18 cellular contexts compared by ENCODE assay signal in the genomic region with DNA sequence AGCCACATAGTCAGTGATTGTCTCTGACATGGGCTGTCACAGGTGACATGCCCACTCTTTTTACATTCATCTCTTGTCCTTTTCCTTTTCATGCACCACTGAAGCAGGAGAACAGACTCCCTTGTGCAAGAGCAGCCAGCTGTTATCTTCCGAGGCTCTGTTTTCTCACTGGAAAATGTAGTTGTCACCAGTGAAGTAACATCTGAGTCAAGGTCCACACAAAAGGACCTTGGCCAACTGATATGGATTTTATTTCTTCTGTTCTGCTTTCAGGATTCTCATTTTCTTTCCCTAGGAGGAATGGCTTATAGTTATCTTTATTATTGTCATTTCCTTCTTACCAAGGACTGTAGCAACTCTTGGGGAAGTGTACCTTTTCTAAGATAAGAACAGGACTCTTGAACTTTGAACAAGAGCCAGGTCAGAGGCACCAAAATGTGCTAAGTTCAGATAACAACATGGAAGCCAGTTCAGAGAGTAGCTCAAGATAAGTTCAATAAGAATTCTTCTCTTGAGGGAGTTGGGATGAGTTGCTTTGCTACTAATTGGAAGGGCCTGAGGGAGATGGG. TPM values are rescaled to one million over a fixed set of nuclear protein-coding genes. Genes with fewer than 3 reads are reported as not detected.
DNase-seq lines count a peak whose midpoint lies in the region; ATAC-seq, FAIRE-seq and TF ChIP-seq lines count a peak whose summit lies in the region.
"Had no signal": no experiment of that assay in that cellular context is flagged by ENCODE, and none has a peak within 500 bp of the region (broad histone marks: within the 10 kb centered on the region; RNA-seq: fewer than 3 reads in every experiment).

No MANE protein-coding gene starts in this region.

- no peaks in the 10 kb centered on the region for H4K20me1 ChIP-seq in GM12878 (ENCODE audit: control insufficient read depth, insufficient read depth)

- no peaks in the 10 kb centered on the region for H3K27me3 ChIP-seq in GM12878 (replicated peaks in 1 of 2; ENCODE audit: control insufficient read depth in 2 of 2, insufficient read depth in 2 of 2, low read length in 1 of 2)
- H3K27me3 ChIP-seq in mucosa of rectum (ENCODE audit: control insufficient read depth in 2 of 2, insufficient read depth in 2 of 2, low read length in 2 of 2) = no peaks in the 10 kb centered on the region
- H3K27me3 ChIP-seq: neural progenitor cell, stomach had no signal

- H3K9me3 ChIP-seq in GM12878 (replicated peaks; ENCODE audit: control insufficient read depth, insufficient read depth, low read length) (no peaks in the 10 kb centered on the region), mucosa of rectum (ENCODE audit: control insufficient read depth in 2 of 2, low read length in 2 of 2) (no peaks in the 10 kb centered on the region)
- H3K9me3 ChIP-seq: stomach had no signal

- H3K9ac ChIP-seq in GM12878 (ENCODE audit: control insufficient read depth, insufficient read depth, low read length) (no peak overlapping the region), mucosa of rectum (ENCODE audit: low read depth in 1 of 2, low read length in 2 of 2) (no peak overlapping the region)
- H3K9ac ChIP-seq: neural progenitor cell had no signal

- no peak for TF ChIP-seq POLR2A in GM12878 (IDR thresholded peaks at IDR 0.05; ENCODE audit: low read depth, low read length)

- H2AFZ ChIP-seq in GM12878 (ENCODE audit: control insufficient read depth, low read depth, low read length) = no peak overlapping the region
- H2AFZ ChIP-seq: neural progenitor cell had no signal

- H3K27ac ChIP-seq in GM12878 (ENCODE audit: control insufficient read depth, insufficient read depth) (no peak overlapping the region), mucosa of rectum (ENCODE audit: low read depth in 2 of 2, low read length in 2 of 2) (peak overlapping the region; percentile 38 to 59)
- H3K27ac ChIP-seq: coronary artery, neural progenitor cell, SK-N-MC had no signal

- WGBS in GM12878 (ENCODE audit: insufficient coverage, insufficient replicate concordance, low lambda C conversion rate, missing lambda C conversion rate) = 60% methylated on average over 1 of the region's 1 CpG

- TF ChIP-seq CTCF in GM12878 (IDR thresholded peaks at IDR 0.05 in 2 of 3, conservative IDR thresholded peaks at IDR 0.05 in 1 of 3; ENCODE audit: control insufficient read depth in 2 of 3, extremely low read depth in 1 of 3, insufficient read depth in 1 of 3, low read depth in 3 of 3, low read length in 3 of 3) = no peak

- DNase-seq in OCI-M2 (lab: John Stamatoyannopoulos, UW; ENCODE audit: unreplicated experiment) = peak; percentile 82
- no peak for DNase-seq in GM12878 (ENCODE audit: low read depth, low spot score)
- DNase-seq in NCI-H1694 treated with DMSO at 0.1 percent for 48 hours (lab: John Stamatoyannopoulos, UW) = no peak
- no peak for DNase-seq in activated T-cell treated with anti-CD3 and anti-CD28 coated beads for 4 hours
- DNase-seq: activated naive CD8-positive, alpha-beta T cell treated with anti-CD3 and anti-CD28 coated beads for 36 hours; CD8-positive, alpha-beta T cell; glutamatergic neuron; GOT3; NCI-H1417 treated with DMSO at 0.1 percent for 48 hours; NCI-H510A treated with DMSO at 0.1 percent for 48 hours; RPMI8226; stomach; trophoblast cell had no signal

- no peak overlapping the region for H3K4me2 ChIP-seq in GM12878 (ENCODE audit: control insufficient read depth, insufficient read depth)
- H3K4me2 ChIP-seq: neural progenitor cell had no signal

- ATAC-seq in GM12878 = no peak
- ATAC-seq: CD8-positive, alpha-beta T cell had no signal

- TF ChIP-seq RAD21 in GM12878 (IDR thresholded peaks at IDR 0.05; ENCODE audit: insufficient read depth, low read depth, low read length) = no peak

- H3K79me2 ChIP-seq in GM12878 (ENCODE audit: control insufficient read depth, insufficient read depth, low read length) = no peaks in the 10 kb centered on the region

- intact Hi-C loops in GM12878 (cut with micrococcal nuclease; ENCODE audit: unreplicated experiment) = no loop called here

- no peak overlapping the region for H3K4me3 ChIP-seq in GM12878
- H3K4me3 ChIP-seq in mucosa of rectum (ENCODE audit: low read length in 2 of 2) = no peak overlapping the region
- H3K4me3 ChIP-seq: coronary artery, neural progenitor cell, SK-N-MC, stomach had no signal

- CTCF ChIA-PET in GM12878 (lab: Yijun Ruan, JAX) = interaction anchor here (1.5 kb wide), 1 partner anchor 129 kb away, joined by 3 read pairs; no protein-coding TSS in a partner anchor

- POLR2A ChIA-PET in GM12878 (lab: Charles Lee) = no interaction called here

- H3K4me1 ChIP-seq in GM12878 (ENCODE audit: control insufficient read depth, insufficient read depth, low read length) (no peaks in the 10 kb centered on the region), mucosa of rectum (ENCODE audit: control insufficient read depth in 2 of 2, insufficient read depth in 2 of 2, low read length in 2 of 2) (peaks cover 12 to 15% of the 10 kb centered on the region in 2 donors)
- H3K4me1 ChIP-seq: neural progenitor cell had no signal

- RAD21 ChIA-PET in GM12878 (lab: Charles Lee; ENCODE audit: unreplicated experiment) = no interaction called here

- SMC1A ChIA-PET in GM12878 (lab: Charles Lee; ENCODE audit: uncharacterized antibody, unreplicated experiment) = no interaction called here

- in situ Hi-C loops in GM12878 (cut with MboI) = no loop called here

- no peak for TF ChIP-seq EP300 in GM12878 (IDR thresholded peaks at IDR 0.05; ENCODE audit: borderline replicate concordance in 1 of 2, control insufficient read depth in 1 of 2, low read depth in 2 of 2, low read length in 2 of 2)

- FAIRE-seq in GM12878 (lab: Jason Lieb, UNC) = peak; percentile 13
- FAIRE-seq: GM12891 had no signal

- BruUV-seq in GM12878 (replicated peaks; lab: Mats Ljungman, UMichigan) = no TSS peak

- peaks cover 2 to 13% of the 10 kb centered on the region in 2 experiments for H3K36me3 ChIP-seq in GM12878 (ENCODE audit: control insufficient read depth in 2 of 2, insufficient read depth in 2 of 2, low read length in 1 of 2)
- peaks cover 0 to 18% of the 10 kb centered on the region in 2 donors for H3K36me3 ChIP-seq in mucosa of rectum (ENCODE audit: control insufficient read depth in 2 of 2, insufficient read depth in 2 of 2, low read length in 2 of 2)
- H3K36me3 ChIP-seq: neural progenitor cell had no signal

RNA-seq across cellular contexts. Expression of a gene that starts 22.7 kb away (rescaled TPM):
- 1.4 and 2.5 TPM in 2 replicates for total RNA-seq in GM12878 (2013; cell fraction: nucleolus; rRNA removed)
- 0.82 and 1.1 TPM in 2 replicates for total RNA-seq in GM12878 (2014; rRNA removed)
- 0.37 and 0.63 TPM in 2 replicates for total RNA-seq in GM12878 (2014; rRNA removed; fragmentation: Illumina TruSeq; extraction: Trizol)
- 1.1 and 1.4 TPM in 2 replicates for total RNA-seq in GM12878 (2021)
- 1.2 TPM for polyA plus RNA-seq in GM12878 (2011; ENCODE audit: low read depth)
- 0.43 and 1.0 TPM in 2 replicates for polyA plus RNA-seq in GM12878 (2011; rRNA removed)
- 1.4 and 1.9 TPM in 2 replicates for polyA plus RNA-seq in GM12878 (2011; cell fraction: cytosol; rRNA removed)
- 0.73 and 0.83 TPM in 2 replicates for polyA plus RNA-seq in GM12878 (2011; cell fraction: nucleus; rRNA removed)
- polyA plus RNA-seq in GM12878 (2012) = 1.2 and 1.6 TPM in 2 replicates
- 0.21 and 0.65 TPM in 2 replicates for polyA plus RNA-seq in GM12878 (2014; fragmentation: Illumina TruSeq; extraction: Trizol)
- under 1 TPM; 0.08 to 0.13 TPM for polyA plus RNA-seq in GM12878 (2014; fragmentation: Nextera tagmentation; extraction: Ambion mirVana)
- polyA plus RNA-seq in GM12878 (2014; rRNA removed) = 0.65 and 1.2 TPM in 2 replicates
- polyA plus RNA-seq in GM12878 (2016; fragmentation: Nextera tagmentation; extraction: Ambion mirVana) = 1 to 10 TPM; 1.3 to 1.4 TPM
- polyA minus RNA-seq in GM12878 (2011; rRNA and poly(A)+ RNA removed) = 0.66 and 0.93 TPM in 2 replicates
- 7.1 and 8.2 TPM in 2 replicates for polyA minus RNA-seq in GM12878 (2011; cell fraction: cytosol; rRNA and poly(A)+ RNA removed)
- 1.3 and 1.8 TPM in 2 replicates for polyA minus RNA-seq in GM12878 (2011; cell fraction: nucleus; rRNA and poly(A)+ RNA removed)

RNA-seq across cellular contexts. Expression of a gene that starts 23.9 kb away (rescaled TPM):
- 3.8 and 4.1 TPM in 2 replicates for total RNA-seq in GM12878 (2013; cell fraction: nucleolus; rRNA removed)
- total RNA-seq in GM12878 (2014; rRNA removed) (13.3 and 13.6 TPM in 2 replicates), GM12878 (2014; rRNA removed; fragmentation: Illumina TruSeq; extraction: Trizol) (7.6 and 7.8 TPM in 2 replicates), GM12878 (2021) (11.9 and 12.5 TPM in 2 replicates)
- 5.7 TPM for polyA plus RNA-seq in GM12878 (2011; ENCODE audit: low read depth)
- polyA plus RNA-seq in GM12878 (2011; rRNA removed) (8.9 and 11.5 TPM in 2 replicates), GM12878 (2014; fragmentation: Illumina TruSeq; extraction: Trizol) (12.3 and 12.7 TPM in 2 replicates), GM12878 (2014; fragmentation: Nextera tagmentation; extraction: Ambion mirVana) (1 to 10 TPM; 1.5 to 3.1 TPM), GM12878 (2014; rRNA removed) (14.5 and 15.0 TPM in 2 replicates), GM12878 (2016; fragmentation: Nextera tagmentation; extraction: Ambion mirVana) (1 to 10 TPM; 1.9 to 8.5 TPM)
- polyA plus RNA-seq in GM12878 (2011; cell fraction: cytosol; rRNA removed) = 14.7 and 15.0 TPM in 2 replicates
- 9.2 and 10.2 TPM in 2 replicates for polyA plus RNA-seq in GM12878 (2011; cell fraction: nucleus; rRNA removed)
- polyA plus RNA-seq in GM12878 (2012) = 7.1 and 7.4 TPM in 2 replicates
- polyA minus RNA-seq in GM12878 (2011; rRNA and poly(A)+ RNA removed) = 7.9 and 10.6 TPM in 2 replicates
- 2.8 and 4.3 TPM in 2 replicates for polyA minus RNA-seq in GM12878 (2011; cell fraction: cytosol; rRNA and poly(A)+ RNA removed)
- polyA minus RNA-seq in GM12878 (2011; cell fraction: nucleus; rRNA and poly(A)+ RNA removed) = 2.4 and 3.9 TPM in 2 replicates

RNA-seq across cellular contexts. Expression of a gene that starts 31.1 kb away (rescaled TPM):
- total RNA-seq in GM12878 (2013; cell fraction: nucleolus; rRNA removed) = 2.0 and 2.7 TPM in 2 replicates
- total RNA-seq in GM12878 (2014; rRNA removed) = 1.3 and 1.7 TPM in 2 replicates
- 1.7 and 2.2 TPM in 2 replicates for total RNA-seq in GM12878 (2014; rRNA removed; fragmentation: Illumina TruSeq; extraction: Trizol)
- total RNA-seq in GM12878 (2021) = 1.3 and 2.2 TPM in 2 replicates
- 0.72 TPM for polyA plus RNA-seq in GM12878 (2011; ENCODE audit: low read depth)
- polyA plus RNA-seq in GM12878 (2011; rRNA removed) = 1.9 and 2.0 TPM in 2 replicates
- 1.8 and 2.6 TPM in 2 replicates for polyA plus RNA-seq in GM12878 (2011; cell fraction: cytosol; rRNA removed)
- polyA plus RNA-seq in GM12878 (2011; cell fraction: nucleus; rRNA removed) = 1.3 and 2.4 TPM in 2 replicates
- 3.7 and 4.0 TPM in 2 replicates for polyA plus RNA-seq in GM12878 (2012)
- polyA plus RNA-seq in GM12878 (2014; fragmentation: Illumina TruSeq; extraction: Trizol) = 2.9 and 3.5 TPM in 2 replicates
- polyA plus RNA-seq in GM12878 (2014; fragmentation: Nextera tagmentation; extraction: Ambion mirVana) = 1 to 10 TPM; 2.4 to 2.8 TPM
- polyA plus RNA-seq in GM12878 (2014; rRNA removed) = 4.3 and 4.6 TPM in 2 replicates
- polyA plus RNA-seq in GM12878 (2016; fragmentation: Nextera tagmentation; extraction: Ambion mirVana) = 1 to 10 TPM; 4.9 to 5.5 TPM
- polyA minus RNA-seq in GM12878 (2011; rRNA and poly(A)+ RNA removed) = 0.44 and 1.1 TPM in 2 replicates
- not detected in 2 replicates for polyA minus RNA-seq in GM12878 (2011; cell fraction: cytosol; rRNA and poly(A)+ RNA removed)
- not detected in 2 replicates for polyA minus RNA-seq in GM12878 (2011; cell fraction: nucleus; rRNA and poly(A)+ RNA removed)
- total RNA-seq: CD8-positive, alpha-beta T cell had no signal

RNA-seq across cellular contexts. Expression of a gene that starts 49.2 kb away (rescaled TPM):
- total RNA-seq in GM12878 (2013; cell fraction: nucleolus; rRNA removed) = 4.2 and 6.0 TPM in 2 replicates
- total RNA-seq in GM12878 (2014; rRNA removed) (2.8 TPM in 2 replicates), GM12878 (2014; rRNA removed; fragmentation: Illumina TruSeq; extraction: Trizol) (2.6 and 3.5 TPM in 2 replicates), GM12878 (2021) (7.4 and 8.4 TPM in 2 replicates)
- polyA plus RNA-seq in GM12878 (2011; ENCODE audit: low read depth) = 1.2 TPM
- polyA plus RNA-seq in GM12878 (2011; rRNA removed) (0.32 and 0.54 TPM in 2 replicates), GM12878 (2014; fragmentation: Illumina TruSeq; extraction: Trizol) (8.1 and 10.0 TPM in 2 replicates), GM12878 (2014; fragmentation: Nextera tagmentation; extraction: Ambion mirVana) (1 to 10 TPM; 2.8 TPM), GM12878 (2014; rRNA removed) (6.0 and 7.0 TPM in 2 replicates), GM12878 (2016; fragmentation: Nextera tagmentation; extraction: Ambion mirVana) (1 to 10 TPM; 2.7 to 3.6 TPM)
- 0.50 and 0.79 TPM in 2 replicates for polyA plus RNA-seq in GM12878 (2011; cell fraction: cytosol; rRNA removed)
- 1.3 and 1.5 TPM in 2 replicates for polyA plus RNA-seq in GM12878 (2011; cell fraction: nucleus; rRNA removed)
- polyA plus RNA-seq in GM12878 (2012) = 1.5 and 2.2 TPM in 2 replicates
- 0.15 and 0.21 TPM in 2 replicates for polyA minus RNA-seq in GM12878 (2011; rRNA and poly(A)+ RNA removed)
- polyA minus RNA-seq in GM12878 (2011; cell fraction: cytosol; rRNA and poly(A)+ RNA removed) = 0.40 and 0.73 TPM in 2 replicates
- polyA minus RNA-seq in GM12878 (2011; cell fraction: nucleus; rRNA and poly(A)+ RNA removed) = 0.38 and 0.48 TPM in 2 replicates
